Comparison of ENCODE assay signal across 8 cellular contexts in the genomic region with DNA sequence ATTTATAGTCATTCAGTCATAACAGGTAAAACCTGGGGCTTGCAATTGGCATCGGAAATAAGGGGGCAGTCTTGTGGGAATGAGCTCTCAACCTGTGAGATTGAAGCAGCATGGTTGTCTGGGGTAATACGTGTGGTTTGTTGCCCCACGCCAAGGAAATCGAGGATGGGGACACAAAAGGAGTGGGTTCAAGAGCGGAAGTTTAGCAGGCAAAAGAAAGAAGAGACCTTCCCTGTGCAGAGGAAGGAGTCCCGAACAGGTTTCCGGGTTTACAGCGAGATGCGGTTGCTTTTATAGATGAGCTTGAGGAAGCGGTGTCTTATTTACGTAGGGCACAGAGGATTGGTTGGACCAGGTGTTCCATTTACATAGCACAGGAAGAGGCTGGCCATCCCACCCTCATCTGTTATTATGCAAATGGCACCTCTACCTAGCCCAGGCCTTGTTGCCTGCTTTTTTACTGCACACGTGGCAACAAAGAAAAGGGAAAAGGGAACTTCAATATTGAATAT. TPM values are rescaled to one million over a fixed set of nuclear protein-coding genes. Genes with fewer than 3 reads are reported as not detected.
DNase-seq lines count a peak whose midpoint lies in the region; ATAC-seq and TF ChIP-seq lines count a peak whose summit lies in the region.

No MANE protein-coding gene starts in this region.

- H3K4me1 ChIP-seq in A673 (ENCODE audit: insufficient read depth, low read length, poor library complexity, severe bottlenecking) (peaks cover 15% of the 10 kb centered on the region), HCT116 (ENCODE audit: control insufficient read depth in 1 of 2, insufficient read depth in 2 of 2, low read length in 2 of 2) (peaks cover 10 to 15% of the 10 kb centered on the region in 2 experiments), hepatocyte (ENCODE audit: insufficient read depth) (no peaks in the 10 kb centered on the region)

- POLR2A ChIA-PET in A673 (lab: Charles Lee; ENCODE audit: low non-redundant PET) (interaction anchor here (0.7 kb wide), 1 partner anchor 215 kb away, joined by 4 read pairs; no protein-coding TSS in a partner anchor), HCT116 (lab: Charles Lee) (interaction anchor here (0.7 to 1.1 kb wide), 2 partner anchors 18 to 19 kb away, joined by 3 to 4 read pairs; no protein-coding TSS in a partner anchor)

- no peak for TF ChIP-seq RAD21 in HCT116 (IDR thresholded peaks at IDR 0.05; ENCODE audit: low read depth)

- ATAC-seq in HCT116 (no peak), HG03039 (IDR thresholded peaks at IDR 0.05; ENCODE audit: unreplicated experiment) (no peak)
- peak; percentile 75 to 82 for ATAC-seq in activated T-cell treated with anti-CD3 and anti-CD28 coated beads, Interleukin-2, amount 50 U/mL, for 72 hours (replicated peaks in 1 of 2)

- DNase-seq in A673 (ENCODE audit: low spot score) (no peak), HCT116 (ENCODE audit: low read depth, low spot score) (no peak), NOMO-1 treated with DMSO at 0.1 percent for 48 hours (lab: John Stamatoyannopoulos, UW; ENCODE audit: unreplicated experiment) (peak; percentile 90), hepatocyte (ENCODE audit: low spot score) (peak; percentile 28), cerebellar nuclear complex (lab: John Stamatoyannopoulos, UW) (no peak)
- DNase-seq in activated T-cell treated with anti-CD3 and anti-CD28 coated beads, Interleukin-2, amount 50 U/mL, for 72 hours = peak; percentile 56 to 61
- peak; percentile 43 for DNase-seq in stimulated activated CD4-positive, alpha-beta T cell treated with anti-CD3 and anti-CD28 coated beads, Interleukin-15, amount 100 ng/mL, for 24 hours

- H3K36me3 ChIP-seq in A673 (ENCODE audit: insufficient read depth, low read length, poor library complexity, severe bottlenecking) (no peaks in the 10 kb centered on the region), HCT116 (ENCODE audit: control insufficient read depth in 1 of 2, insufficient read depth in 2 of 2, low read length in 2 of 2) (no peaks in the 10 kb centered on the region), hepatocyte (replicated peaks; ENCODE audit: insufficient read depth, low read depth) (no peaks in the 10 kb centered on the region)

- H3K9me3 Mint-ChIP-seq in activated T-cell treated with anti-CD3 and anti-CD28 coated beads, Interleukin-2, amount 50 U/mL, for 72 hours = peaks cover 4 to 5% of the 10 kb centered on the region in 2 donors

- TF ChIP-seq CTCF in A673 (conservative IDR thresholded peaks at IDR 0.05; ENCODE audit: low read depth, low read length) = no peak
- no peak for TF ChIP-seq CTCF in HCT116 (IDR thresholded peaks at IDR 0.05 in 2 of 3, conservative IDR thresholded peaks at IDR 0.05 in 1 of 3; ENCODE audit: borderline replicate concordance in 1 of 3, insufficient read depth in 1 of 3, low read depth in 2 of 3, low read length in 2 of 3)
- no peak for TF ChIP-seq CTCF in hepatocyte (IDR thresholded peaks at IDR 0.05; ENCODE audit: poor library complexity)

- H3K9me2 ChIP-seq in HCT116 (ENCODE audit: insufficient read depth) (no peaks in the 10 kb centered on the region), hepatocyte (replicated peaks; ENCODE audit: insufficient read depth) (no peaks in the 10 kb centered on the region)

- H3K4me3 ChIP-seq in A673 (ENCODE audit: low read depth, low read length, poor library complexity, severe bottlenecking) (peak overlapping the region; percentile 31), HCT116 (replicated peaks in 1 of 2; ENCODE audit: low read depth in 1 of 2, low read length in 2 of 2) (no peak overlapping the region), hepatocyte (no peak overlapping the region)

- peak overlapping the region; percentile 88 for H3K27ac Mint-ChIP-seq in activated T-cell treated with anti-CD3 and anti-CD28 coated beads, Interleukin-2, amount 50 U/mL, for 72 hours

- peaks cover 6 to 9% of the 10 kb centered on the region in 2 donors for H3K36me3 Mint-ChIP-seq in activated T-cell treated with anti-CD3 and anti-CD28 coated beads, Interleukin-2, amount 50 U/mL, for 72 hours (ENCODE audit: insufficient read depth in 2 of 2)

- H3K4me1 Mint-ChIP-seq in activated T-cell treated with anti-CD3 and anti-CD28 coated beads, Interleukin-2, amount 50 U/mL, for 72 hours (ENCODE audit: low read depth) = peaks cover 23% of the 10 kb centered on the region

- H3K27ac ChIP-seq in A673 (ENCODE audit: low read depth, low read length, poor library complexity, severe bottlenecking) (no peak overlapping the region), HCT116 (ENCODE audit: low read depth, low read length) (no peak overlapping the region), hepatocyte (peak overlapping the region; percentile 51)

- H3K27me3 ChIP-seq in A673 (replicated peaks; ENCODE audit: insufficient read depth, low read depth, low read length, poor library complexity) (no peaks in the 10 kb centered on the region), HCT116 (ENCODE audit: insufficient read depth, low read length) (no peaks in the 10 kb centered on the region), hepatocyte (no peaks in the 10 kb centered on the region)

- BruUV-seq in A673 (replicated peaks; lab: Mats Ljungman, UMichigan) (no TSS peak), HCT116 (replicated peaks; lab: Mats Ljungman, UMichigan) (no TSS peak)

- H3K9me3 ChIP-seq in A673 (ENCODE audit: low read depth, low read length, poor library complexity, severe bottlenecking) = peaks cover 3% of the 10 kb centered on the region
- peaks cover 6 to 7% of the 10 kb centered on the region in 2 experiments; a peak in 2 of 4 replicates for H3K9me3 ChIP-seq in HCT116 (ENCODE audit: control insufficient read depth in 1 of 2, insufficient read depth in 1 of 2, low read depth in 1 of 2, low read length in 2 of 2)
- H3K9me3 ChIP-seq in hepatocyte (ENCODE audit: low read depth) = no peaks in the 10 kb centered on the region

- 27% methylated on average over 12 of the region's 12 CpGs for WGBS in hepatocyte (ENCODE audit: low lambda C conversion rate, missing lambda C conversion rate)

- no peak overlapping the region for H3K9ac ChIP-seq in HCT116 (ENCODE audit: low read length)

- CTCF ChIA-PET in A673 (lab: Charles Lee) = interaction anchor here (0.7 to 3.5 kb wide), 13 partner anchors 9 to 354 kb away, joined by 3 to 19 read pairs (median 8); partner anchors contain the start of gene IFNAR1
- CTCF ChIA-PET in HCT116 (lab: Charles Lee) = interaction anchor here (0.7 to 3.8 kb wide), 19 partner anchors 11 to 212 kb away, joined by 3 to 20 read pairs (median 4); partner anchors contain the start of gene IFNAR1

- intact Hi-C loops in A673 (cut with micrococcal nuclease; ENCODE audit: unreplicated experiment) (loop anchor here (5.0 kb wide), 1 partner anchor 160 kb away; no protein-coding TSS in a partner anchor), HCT116 (cut with micrococcal nuclease) (no loop called here)

- H4K20me1 ChIP-seq in HCT116 (ENCODE audit: insufficient read depth) (no peaks in the 10 kb centered on the region), hepatocyte (ENCODE audit: insufficient read depth, poor library complexity, severe bottlenecking) (no peaks in the 10 kb centered on the region)

- no peak for TF ChIP-seq POLR2A in HCT116 (IDR thresholded peaks at IDR 0.05; ENCODE audit: borderline replicate concordance, extremely low read depth, insufficient read depth, insufficient read length)

- H3K4me3 Mint-ChIP-seq in activated T-cell treated with anti-CD3 and anti-CD28 coated beads, Interleukin-2, amount 50 U/mL, for 72 hours = peak overlapping the region; percentile 79 to 82

- no peaks in the 10 kb centered on the region for H3K27me3 Mint-ChIP-seq in activated T-cell treated with anti-CD3 and anti-CD28 coated beads, Interleukin-2, amount 50 U/mL, for 72 hours (ENCODE audit: low read depth)

- H2AFZ ChIP-seq in HCT116 (ENCODE audit: low read depth, low read length, poor library complexity, severe bottlenecking) (no peak overlapping the region), hepatocyte (peak overlapping the region; percentile 28)

- H3K79me2 ChIP-seq in HCT116 (ENCODE audit: insufficient read depth, low read length) (no peaks in the 10 kb centered on the region), hepatocyte (no peaks in the 10 kb centered on the region)

- RAD21 ChIA-PET in HCT116 (lab: Charles Lee; ENCODE audit: low non-redundant PET in 1 of 2, low total read pairs in 2 of 2, uncharacterized antibody in 2 of 2, unreplicated experiment in 2 of 2) = interaction anchor here in 1 of 2 experiments (0.7 kb wide), 1 partner anchor 105 kb away, joined by 3 read pairs; no protein-coding TSS in a partner anchor

- peak overlapping the region; percentile 27 for H3K4me2 ChIP-seq in HCT116 (ENCODE audit: low read length)
- peak overlapping the region; percentile 71 for H3K4me2 ChIP-seq in hepatocyte

TF ChIP-seq in HCT116, 20 proteins besides CTCF, POLR2A, EP300 and RAD21 (continues in another document):
- TF ChIP-seq ELF1 (IDR thresholded peaks at IDR 0.05; ENCODE audit: borderline replicate concordance, low read depth) = no peak
- TF ChIP-seq SP1 (IDR thresholded peaks at IDR 0.05; ENCODE audit: low read depth) = no peak
- no peak for TF ChIP-seq EGR1 (IDR thresholded peaks at IDR 0.05; ENCODE audit: low read depth)
- no peak for TF ChIP-seq ATF3 (IDR thresholded peaks at IDR 0.05)
- no peak for TF ChIP-seq CEBPB (IDR thresholded peaks at IDR 0.05; ENCODE audit: low read depth)
- TF ChIP-seq JUND (IDR thresholded peaks at IDR 0.05) = no peak
- no peak for TF ChIP-seq TCF7L2 (IDR thresholded peaks at IDR 0.05; ENCODE audit: borderline replicate concordance, extremely low read depth, insufficient read depth, insufficient read length)
- TF ChIP-seq CBX3 (IDR thresholded peaks at IDR 0.05; ENCODE audit: low read depth) = no peak
- no peak for TF ChIP-seq SRF (IDR thresholded peaks at IDR 0.05; ENCODE audit: low read depth)
- TF ChIP-seq ZFX (IDR thresholded peaks at IDR 0.05) = no peak

RNA-seq across cellular contexts. Expression of gene IFNAR1, which starts 37.3 kb away (rescaled TPM):
- total RNA-seq in A673 (2021) = 32.4 and 38.1 TPM in 2 replicates
- total RNA-seq in HCT116 (2021; ENCODE audit: unreplicated experiment) = 20.5 TPM
- 6.4 and 7.3 TPM in 2 replicates for polyA plus RNA-seq in HCT116 (2012)
- 10 to 100 TPM; 28.2 to 29.1 TPM for total RNA-seq in activated T-cell treated with anti-CD3 and anti-CD28 coated beads, Interleukin-2, amount 50 U/mL, for 72 hours
- 23.1 and 26.9 TPM in 2 replicates for total RNA-seq in hepatocyte
- 29.0 and 33.4 TPM in 2 replicates for polyA plus RNA-seq in hepatocyte

RNA-seq across cellular contexts. Expression of gene IFNGR2, which starts 41.1 kb away (rescaled TPM):
- total RNA-seq in A673 (2021) (48.9 and 50.8 TPM in 2 replicates), HCT116 (2021; ENCODE audit: unreplicated experiment) (44.6 TPM), hepatocyte (53.4 and 66.8 TPM in 2 replicates)
- 37.5 and 39.6 TPM in 2 replicates for polyA plus RNA-seq in HCT116 (2012)
- 10 to 100 TPM; 25.2 to 34.6 TPM for total RNA-seq in activated T-cell treated with anti-CD3 and anti-CD28 coated beads, Interleukin-2, amount 50 U/mL, for 72 hours
- 60.2 and 66.7 TPM in 2 replicates for polyA plus RNA-seq in hepatocyte

Comparison
In these comparisons a context has a peak if more than half of its experiments do, and no peak if none do; other contexts are left out.
1. DNase-seq: peak in NOMO-1 treated with DMSO at 0.1 percent for 48 hours (single experiment), activated T-cell treated with anti-CD3 and anti-CD28 coated beads, Interleukin-2, amount 50 U/mL, for 72 hours (2 of 2), hepatocyte (single experiment) and stimulated activated CD4-positive, alpha-beta T cell treated with anti-CD3 and anti-CD28 coated beads, Interleukin-15, amount 100 ng/mL, for 24 hours (single experiment); none in A673 (single experiment), HCT116 (single experiment) and cerebellar nuclear complex (0 of 2).
2. ATAC-seq: peak in activated T-cell treated with anti-CD3 and anti-CD28 coated beads, Interleukin-2, amount 50 U/mL, for 72 hours (2 of 2); none in HCT116 (single experiment) and HG03039 (single experiment).